Comparison of ENCODE assay signal across 29 cellular contexts in genomic region chr20:58497076-58497665, GRCh38. TPM values are rescaled to one million over a fixed set of nuclear protein-coding genes. Genes with fewer than 3 reads are reported as not detected.
"Had no signal": no experiment of that assay in that cellular context is flagged by ENCODE, and none has a peak within 500 bp of the region (broad histone marks: within the 10 kb centered on the region; RNA-seq: fewer than 3 reads in every experiment).

No MANE protein-coding gene starts in this region.

- H3K27me3 ChIP-seq: adrenal gland, body of pancreas, breast epithelium, SJSA1 had no signal

- H3K4me1 Mint-ChIP-seq: activated CD4-positive, alpha-beta T cell treated with anti-CD3 and anti-CD28 coated beads, Interleukin-2, amount 10 ng/mL, durations not matched to agents 24 days and 14 days had no signal

- H3K4me3 ChIP-seq: adrenal gland, body of pancreas, breast epithelium, SJSA1 had no signal

- ATAC-seq: activated CD8-positive, alpha-beta T cell treated with anti-CD3 and anti-CD28 coated beads for 36 hours; activated naive CD4-positive, alpha-beta T cell treated with anti-CD3 and anti-CD28 coated beads, Interleukin-2, amount 50 U/mL, for 72 hours; activated T-cell treated with anti-CD3 and anti-CD28 coated beads, Interleukin-2, amount 50 U/mL, for 4 hours; body of pancreas; Panc1 had no signal

- DNase-seq: activated CD4-positive, alpha-beta T cell treated with anti-CD3 and anti-CD28 coated beads, Interleukin-2, amount 10 ng/mL, durations not matched to agents 24 days and 14 days; activated CD4-positive, alpha-beta T cell treated with anti-CD3 and anti-CD28 coated beads, Interleukin-2, amount 50 U/mL, for 4 hours; activated CD8-positive, alpha-beta T cell treated with anti-CD3 and anti-CD28 coated beads for 36 hours; activated gamma-delta T cell treated with Interleukin-2 at 50 U/mL for 16 hours; activated naive CD4-positive, alpha-beta T cell treated with anti-CD3 and anti-CD28 coated beads for 36 hours; activated T-cell treated with anti-CD3 and anti-CD28 coated beads for 4 hours; activated T-cell treated with anti-CD3 and anti-CD28 coated beads, Interleukin-2, amount 50 U/mL, for 4 hours; adrenal gland; body of pancreas; caudate nucleus; cerebellar nuclear complex; MM.1S; MV-4-11; NCI-H1092; NCI-H1436 treated with DMSO at 0.1 percent for 48 hours; NCI-H1694 treated with DMSO at 0.1 percent for 48 hours; NCI-H2029; NCI-H345; NCI-H524 treated with DMSO at 0.1 percent for 48 hours; SHP77 treated with DMSO at 0.1 percent for 48 hours; SK-N-SH had no signal

- H3K9ac ChIP-seq: SK-N-SH had no signal

- H3K36me3 Mint-ChIP-seq: activated naive CD4-positive, alpha-beta T cell treated with anti-CD3 and anti-CD28 coated beads, Interleukin-2, amount 50 U/mL, for 72 hours had no signal

- H3K27me3 Mint-ChIP-seq: activated CD8-positive, alpha-beta T cell treated with anti-CD3 and anti-CD28 coated beads for 36 hours had no signal

- H3K27ac Mint-ChIP-seq: activated CD4-positive, alpha-beta T cell treated with anti-CD3 and anti-CD28 coated beads, Interleukin-2, amount 10 ng/mL, durations not matched to agents 24 days and 14 days; activated CD8-positive, alpha-beta T cell treated with anti-CD3 and anti-CD28 coated beads for 36 hours; activated naive CD4-positive, alpha-beta T cell treated with anti-CD3 and anti-CD28 coated beads for 36 hours; activated naive CD4-positive, alpha-beta T cell treated with anti-CD3 and anti-CD28 coated beads, Interleukin-2, amount 50 U/mL, for 72 hours; activated T-helper 1 cell treated with anti-CD3 and anti-CD28 coated beads, Interleukin-12 subunit alpha, Interleukin-12 subunit beta, Interleukin-2, Interleukin-4 antibody, amounts not matched to agents 30 ng/mL and 10 ng/mL and 1 ng/mL, durations not matched to agents 14 hours and 24 hours and 36 hours; T-helper 1 cell treated with Interleukin-12 subunit alpha and Interleukin-12 subunit beta and Interleukin-4 antibody, amounts not matched to agents 30 μg/mL and 1 μg/mL, for 36 hours; T-helper 2 cell treated with Interferon-gamma antibody and Interleukin-4, amounts not matched to agents 5 μg/mL and 100 μg/mL, for 36 hours had no signal

- H3K36me3 ChIP-seq: adrenal gland, breast epithelium, SJSA1 had no signal

- H3K4me2 ChIP-seq: SK-N-SH had no signal

- H3K9me3 ChIP-seq: adrenal gland, body of pancreas, SK-N-SH had no signal

- H3K4me3 Mint-ChIP-seq: activated CD4-positive, alpha-beta T cell treated with anti-CD3 and anti-CD28 coated beads, Interleukin-2, amount 10 ng/mL, durations not matched to agents 24 days and 14 days; activated CD8-positive, alpha-beta T cell treated with anti-CD3 and anti-CD28 coated beads for 36 hours; activated naive CD4-positive, alpha-beta T cell treated with anti-CD3 and anti-CD28 coated beads for 36 hours; activated T-cell treated with anti-CD3 and anti-CD28 coated beads, Interleukin-2, amount 50 U/mL, for 4 hours; activated T-helper 1 cell treated with anti-CD3 and anti-CD28 coated beads, Interleukin-12 subunit alpha, Interleukin-12 subunit beta, Interleukin-2, Interleukin-4 antibody, amounts not matched to agents 30 ng/mL and 10 ng/mL and 1 ng/mL, durations not matched to agents 14 hours and 24 hours and 36 hours; T-helper 1 cell treated with Interleukin-12 subunit alpha and Interleukin-12 subunit beta and Interleukin-4 antibody, amounts not matched to agents 30 μg/mL and 1 μg/mL, for 36 hours; T-helper 2 cell treated with Interferon-gamma antibody and Interleukin-4, amounts not matched to agents 5 μg/mL and 100 μg/mL, for 36 hours had no signal

- H3K9me3 Mint-ChIP-seq: activated CD4-positive, alpha-beta T cell treated with anti-CD3 and anti-CD28 coated beads, Interleukin-2, amount 10 ng/mL, durations not matched to agents 24 days and 14 days; activated CD8-positive, alpha-beta T cell treated with anti-CD3 and anti-CD28 coated beads for 36 hours; activated naive CD4-positive, alpha-beta T cell treated with anti-CD3 and anti-CD28 coated beads for 36 hours; activated naive CD4-positive, alpha-beta T cell treated with anti-CD3 and anti-CD28 coated beads, Interleukin-2, amount 50 U/mL, for 72 hours; activated T-cell treated with anti-CD3 and anti-CD28 coated beads, Interleukin-2, amount 50 U/mL, for 4 hours; activated T-helper 1 cell treated with anti-CD3 and anti-CD28 coated beads, Interleukin-12 subunit alpha, Interleukin-12 subunit beta, Interleukin-2, Interleukin-4 antibody, amounts not matched to agents 30 ng/mL and 10 ng/mL and 1 ng/mL, durations not matched to agents 14 hours and 24 hours and 36 hours; T-helper 2 cell treated with Interferon-gamma antibody and Interleukin-4, amounts not matched to agents 5 μg/mL and 100 μg/mL, for 36 hours had no signal

- H3K4me1 ChIP-seq: adrenal gland, body of pancreas, breast epithelium, SJSA1 had no signal

- H3K27ac ChIP-seq: adrenal gland, body of pancreas, breast epithelium, SJSA1 had no signal

RNA-seq across cellular contexts. Expression of gene APCDD1L, which starts 18.0 kb away (rescaled TPM):
- total RNA-seq: activated CD4-positive, alpha-beta T cell treated with anti-CD3 and anti-CD28 coated beads, Interleukin-2, amount 10 ng/mL, durations not matched to agents 24 days and 14 days; activated CD8-positive, alpha-beta T cell treated with anti-CD3 and anti-CD28 coated beads for 36 hours; activated naive CD4-positive, alpha-beta T cell treated with anti-CD3 and anti-CD28 coated beads for 36 hours; activated naive CD4-positive, alpha-beta T cell treated with anti-CD3 and anti-CD28 coated beads, Interleukin-2, amount 50 U/mL, for 72 hours; activated T-cell treated with anti-CD3 and anti-CD28 coated beads, Interleukin-2, amount 50 U/mL, for 4 hours; activated T-helper 1 cell treated with anti-CD3 and anti-CD28 coated beads, Interleukin-12 subunit alpha, Interleukin-12 subunit beta, Interleukin-2, Interleukin-4 antibody, amounts not matched to agents 30 ng/mL and 10 ng/mL and 1 ng/mL, durations not matched to agents 14 hours and 24 hours and 36 hours; NCI-H460 had no signal
